Comparison of ENCODE assay signal across 1 cellular context in genomic region chr7:44082541-44083207, GRCh38.
TF ChIP-seq lines count a peak whose summit lies in the region.

No MANE protein-coding gene starts in this region.

TF ChIP-seq in HepG2, 621 proteins besides CTCF, POLR2A, EP300 and RAD21 (continued from another document and continues in another):
- TF ChIP-seq, protein P1, sequence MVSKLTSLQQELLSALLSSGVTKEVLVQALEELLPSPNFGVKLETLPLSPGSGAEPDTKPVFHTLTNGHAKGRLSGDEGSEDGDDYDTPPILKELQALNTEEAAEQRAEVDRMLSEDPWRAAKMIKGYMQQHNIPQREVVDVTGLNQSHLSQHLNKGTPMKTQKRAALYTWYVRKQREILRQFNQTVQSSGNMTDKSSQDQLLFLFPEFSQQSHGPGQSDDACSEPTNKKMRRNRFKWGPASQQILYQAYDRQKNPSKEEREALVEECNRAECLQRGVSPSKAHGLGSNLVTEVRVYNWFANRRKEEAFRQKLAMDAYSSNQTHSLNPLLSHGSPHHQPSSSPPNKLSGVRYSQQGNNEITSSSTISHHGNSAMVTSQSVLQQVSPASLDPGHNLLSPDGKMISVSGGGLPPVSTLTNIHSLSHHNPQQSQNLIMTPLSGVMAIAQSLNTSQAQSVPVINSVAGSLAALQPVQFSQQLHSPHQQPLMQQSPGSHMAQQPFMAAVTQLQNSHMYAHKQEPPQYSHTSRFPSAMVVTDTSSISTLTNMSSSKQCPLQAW (CRISPR knock-in tag; IDR thresholded peaks at IDR 0.05) = no peak
- TF ChIP-seq, protein P2, sequence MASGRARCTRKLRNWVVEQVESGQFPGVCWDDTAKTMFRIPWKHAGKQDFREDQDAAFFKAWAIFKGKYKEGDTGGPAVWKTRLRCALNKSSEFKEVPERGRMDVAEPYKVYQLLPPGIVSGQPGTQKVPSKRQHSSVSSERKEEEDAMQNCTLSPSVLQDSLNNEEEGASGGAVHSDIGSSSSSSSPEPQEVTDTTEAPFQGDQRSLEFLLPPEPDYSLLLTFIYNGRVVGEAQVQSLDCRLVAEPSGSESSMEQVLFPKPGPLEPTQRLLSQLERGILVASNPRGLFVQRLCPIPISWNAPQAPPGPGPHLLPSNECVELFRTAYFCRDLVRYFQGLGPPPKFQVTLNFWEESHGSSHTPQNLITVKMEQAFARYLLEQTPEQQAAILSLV (CRISPR knock-in tag; IDR thresholded peaks at IDR 0.05; ENCODE audit: borderline replicate concordance) = 0 out of 2 replicates have a peak, but pooled peaks have one; percentile 8
- TF ChIP-seq ERF (CRISPR knock-in tag; IDR thresholded peaks at IDR 0.05) (0 out of 2 replicates have a peak, but pooled peaks have one; percentile 6), TOE1 (CRISPR knock-in tag; IDR thresholded peaks at IDR 0.05) (no peak), U2AF2 (IDR thresholded peaks at IDR 0.05; ENCODE audit: low read depth, low read length) (no peak), BCL6 (CRISPR knock-in tag; IDR thresholded peaks at IDR 0.05) (0 out of 2 replicates have a peak, but pooled peaks have one; percentile 16), ZFP36 (IDR thresholded peaks at IDR 0.05; ENCODE audit: borderline replicate concordance, low read depth, low read length, partially characterized antibody) (no peak), THAP11 (CRISPR knock-in tag; IDR thresholded peaks at IDR 0.05) (peak; percentile 17; the same call in 1 of the 2 replicates), HNRNPK (IDR thresholded peaks at IDR 0.05; ENCODE audit: low read depth, low read length, poor library complexity, severe bottlenecking) (peak; percentile 75), SP2 (CRISPR knock-in tag; IDR thresholded peaks at IDR 0.05) (peak; percentile 83), ZBTB37 (CRISPR knock-in tag; IDR thresholded peaks at IDR 0.05) (no peak), SAP130 (CRISPR knock-in tag; IDR thresholded peaks at IDR 0.05; ENCODE audit: low read depth) (peak; percentile 38; the same call in 1 of the 2 replicates), SMAD3 (CRISPR knock-in tag; IDR thresholded peaks at IDR 0.05) (0 out of 2 replicates have a peak, but pooled peaks have one; percentile 10), NFYC (CRISPR knock-in tag; IDR thresholded peaks at IDR 0.05) (peak; percentile 84), ZIK1 (CRISPR knock-in tag; IDR thresholded peaks at IDR 0.05; ENCODE audit: borderline replicate concordance, low read depth) (no peak), SRY (CRISPR knock-in tag; IDR thresholded peaks at IDR 0.05) (no peak), ELF1 (CRISPR knock-in tag; IDR thresholded peaks at IDR 0.05) (peak; percentile 44; the same call in 1 of the 2 replicates), RBFOX2 (IDR thresholded peaks at IDR 0.05; ENCODE audit: low read depth, low read length) (peak; percentile 5; the same call in 1 of the 2 replicates), NFYB (CRISPR knock-in tag; IDR thresholded peaks at IDR 0.05) (peak; percentile 90), ZNF563 (CRISPR knock-in tag; IDR thresholded peaks at IDR 0.05) (peak; percentile 14; the same call in 1 of the 2 replicates), ASH2L (IDR thresholded peaks at IDR 0.05; ENCODE audit: insufficient read length, low read depth, low read length) (peak; percentile 3), ZNF644 (CRISPR knock-in tag; IDR thresholded peaks at IDR 0.05; ENCODE audit: low read depth) (no peak), AKAP8 (CRISPR knock-in tag; IDR thresholded peaks at IDR 0.05) (no peak), SRSF4 (IDR thresholded peaks at IDR 0.05; ENCODE audit: low read depth, low read length, poor library complexity, severe bottlenecking) (no peak), PLSCR1 (CRISPR knock-in tag; IDR thresholded peaks at IDR 0.05; ENCODE audit: borderline replicate concordance) (no peak), MXD1 (CRISPR knock-in tag; IDR thresholded peaks at IDR 0.05) (peak; percentile 12; the same call in 1 of the 2 replicates), RARA (CRISPR knock-in tag; IDR thresholded peaks at IDR 0.05) (0 out of 2 replicates have a peak, but pooled peaks have one; percentile 45), GATAD2A (CRISPR knock-in tag; IDR thresholded peaks at IDR 0.05) (peak; percentile 28; the same call in 1 of the 2 replicates), HNRNPLL (IDR thresholded peaks at IDR 0.05; ENCODE audit: low read depth, low read length, poor library complexity, severe bottlenecking) (peak; percentile 8), THRA (CRISPR knock-in tag; IDR thresholded peaks at IDR 0.05; ENCODE audit: borderline replicate concordance) (peak; percentile 41; the same call in 1 of the 2 replicates), HNF4A (CRISPR knock-in tag; IDR thresholded peaks at IDR 0.05) (no peak), ELK4 (CRISPR knock-in tag; IDR thresholded peaks at IDR 0.05; ENCODE audit: borderline replicate concordance) (no peak), HBP1 (CRISPR knock-in tag; IDR thresholded peaks at IDR 0.05; ENCODE audit: low read depth) (no peak), BHLHE40 (IDR thresholded peaks at IDR 0.05; ENCODE audit: low read length) (0 out of 2 replicates have a peak, but pooled peaks have one; percentile 16), TOPORS (CRISPR knock-in tag; IDR thresholded peaks at IDR 0.05) (no peak)
- TF ChIP-seq, protein P3, sequence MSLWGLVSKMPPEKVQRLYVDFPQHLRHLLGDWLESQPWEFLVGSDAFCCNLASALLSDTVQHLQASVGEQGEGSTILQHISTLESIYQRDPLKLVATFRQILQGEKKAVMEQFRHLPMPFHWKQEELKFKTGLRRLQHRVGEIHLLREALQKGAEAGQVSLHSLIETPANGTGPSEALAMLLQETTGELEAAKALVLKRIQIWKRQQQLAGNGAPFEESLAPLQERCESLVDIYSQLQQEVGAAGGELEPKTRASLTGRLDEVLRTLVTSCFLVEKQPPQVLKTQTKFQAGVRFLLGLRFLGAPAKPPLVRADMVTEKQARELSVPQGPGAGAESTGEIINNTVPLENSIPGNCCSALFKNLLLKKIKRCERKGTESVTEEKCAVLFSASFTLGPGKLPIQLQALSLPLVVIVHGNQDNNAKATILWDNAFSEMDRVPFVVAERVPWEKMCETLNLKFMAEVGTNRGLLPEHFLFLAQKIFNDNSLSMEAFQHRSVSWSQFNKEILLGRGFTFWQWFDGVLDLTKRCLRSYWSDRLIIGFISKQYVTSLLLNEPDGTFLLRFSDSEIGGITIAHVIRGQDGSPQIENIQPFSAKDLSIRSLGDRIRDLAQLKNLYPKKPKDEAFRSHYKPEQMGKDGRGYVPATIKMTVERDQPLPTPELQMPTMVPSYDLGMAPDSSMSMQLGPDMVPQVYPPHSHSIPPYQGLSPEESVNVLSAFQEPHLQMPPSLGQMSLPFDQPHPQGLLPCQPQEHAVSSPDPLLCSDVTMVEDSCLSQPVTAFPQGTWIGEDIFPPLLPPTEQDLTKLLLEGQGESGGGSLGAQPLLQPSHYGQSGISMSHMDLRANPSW (CRISPR knock-in tag; IDR thresholded peaks at IDR 0.05; ENCODE audit: borderline replicate concordance) = no peak
- TF ChIP-seq, protein P4, sequence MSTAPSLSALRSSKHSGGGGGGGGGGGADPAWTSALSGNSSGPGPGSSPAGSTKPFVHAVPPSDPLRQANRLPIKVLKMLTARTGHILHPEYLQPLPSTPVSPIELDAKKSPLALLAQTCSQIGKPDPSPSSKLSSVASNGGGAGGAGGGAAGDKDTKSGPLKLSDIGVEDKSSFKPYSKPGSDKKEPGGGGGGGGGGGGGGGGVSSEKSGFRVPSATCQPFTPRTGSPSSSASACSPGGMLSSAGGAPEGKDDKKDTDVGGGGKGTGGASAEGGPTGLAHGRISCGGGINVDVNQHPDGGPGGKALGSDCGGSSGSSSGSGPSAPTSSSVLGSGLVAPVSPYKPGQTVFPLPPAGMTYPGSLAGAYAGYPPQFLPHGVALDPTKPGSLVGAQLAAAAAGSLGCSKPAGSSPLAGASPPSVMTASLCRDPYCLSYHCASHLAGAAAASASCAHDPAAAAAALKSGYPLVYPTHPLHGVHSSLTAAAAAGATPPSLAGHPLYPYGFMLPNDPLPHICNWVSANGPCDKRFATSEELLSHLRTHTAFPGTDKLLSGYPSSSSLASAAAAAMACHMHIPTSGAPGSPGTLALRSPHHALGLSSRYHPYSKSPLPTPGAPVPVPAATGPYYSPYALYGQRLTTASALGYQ (CRISPR knock-in tag; IDR thresholded peaks at IDR 0.05) = no peak
- TF ChIP-seq, protein P5, sequence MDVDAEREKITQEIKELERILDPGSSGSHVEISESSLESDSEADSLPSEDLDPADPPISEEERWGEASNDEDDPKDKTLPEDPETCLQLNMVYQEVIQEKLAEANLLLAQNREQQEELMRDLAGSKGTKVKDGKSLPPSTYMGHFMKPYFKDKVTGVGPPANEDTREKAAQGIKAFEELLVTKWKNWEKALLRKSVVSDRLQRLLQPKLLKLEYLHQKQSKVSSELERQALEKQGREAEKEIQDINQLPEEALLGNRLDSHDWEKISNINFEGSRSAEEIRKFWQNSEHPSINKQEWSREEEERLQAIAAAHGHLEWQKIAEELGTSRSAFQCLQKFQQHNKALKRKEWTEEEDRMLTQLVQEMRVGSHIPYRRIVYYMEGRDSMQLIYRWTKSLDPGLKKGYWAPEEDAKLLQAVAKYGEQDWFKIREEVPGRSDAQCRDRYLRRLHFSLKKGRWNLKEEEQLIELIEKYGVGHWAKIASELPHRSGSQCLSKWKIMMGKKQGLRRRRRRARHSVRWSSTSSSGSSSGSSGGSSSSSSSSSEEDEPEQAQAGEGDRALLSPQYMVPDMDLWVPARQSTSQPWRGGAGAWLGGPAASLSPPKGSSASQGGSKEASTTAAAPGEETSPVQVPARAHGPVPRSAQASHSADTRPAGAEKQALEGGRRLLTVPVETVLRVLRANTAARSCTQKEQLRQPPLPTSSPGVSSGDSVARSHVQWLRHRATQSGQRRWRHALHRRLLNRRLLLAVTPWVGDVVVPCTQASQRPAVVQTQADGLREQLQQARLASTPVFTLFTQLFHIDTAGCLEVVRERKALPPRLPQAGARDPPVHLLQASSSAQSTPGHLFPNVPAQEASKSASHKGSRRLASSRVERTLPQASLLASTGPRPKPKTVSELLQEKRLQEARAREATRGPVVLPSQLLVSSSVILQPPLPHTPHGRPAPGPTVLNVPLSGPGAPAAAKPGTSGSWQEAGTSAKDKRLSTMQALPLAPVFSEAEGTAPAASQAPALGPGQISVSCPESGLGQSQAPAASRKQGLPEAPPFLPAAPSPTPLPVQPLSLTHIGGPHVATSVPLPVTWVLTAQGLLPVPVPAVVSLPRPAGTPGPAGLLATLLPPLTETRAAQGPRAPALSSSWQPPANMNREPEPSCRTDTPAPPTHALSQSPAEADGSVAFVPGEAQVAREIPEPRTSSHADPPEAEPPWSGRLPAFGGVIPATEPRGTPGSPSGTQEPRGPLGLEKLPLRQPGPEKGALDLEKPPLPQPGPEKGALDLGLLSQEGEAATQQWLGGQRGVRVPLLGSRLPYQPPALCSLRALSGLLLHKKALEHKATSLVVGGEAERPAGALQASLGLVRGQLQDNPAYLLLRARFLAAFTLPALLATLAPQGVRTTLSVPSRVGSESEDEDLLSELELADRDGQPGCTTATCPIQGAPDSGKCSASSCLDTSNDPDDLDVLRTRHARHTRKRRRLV (CRISPR knock-in tag; IDR thresholded peaks at IDR 0.05) = peak; percentile 91
- TF ChIP-seq, protein P6, sequence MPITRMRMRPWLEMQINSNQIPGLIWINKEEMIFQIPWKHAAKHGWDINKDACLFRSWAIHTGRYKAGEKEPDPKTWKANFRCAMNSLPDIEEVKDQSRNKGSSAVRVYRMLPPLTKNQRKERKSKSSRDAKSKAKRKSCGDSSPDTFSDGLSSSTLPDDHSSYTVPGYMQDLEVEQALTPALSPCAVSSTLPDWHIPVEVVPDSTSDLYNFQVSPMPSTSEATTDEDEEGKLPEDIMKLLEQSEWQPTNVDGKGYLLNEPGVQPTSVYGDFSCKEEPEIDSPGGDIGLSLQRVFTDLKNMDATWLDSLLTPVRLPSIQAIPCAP (CRISPR knock-in tag; IDR thresholded peaks at IDR 0.05; ENCODE audit: low read depth) = no peak
